In genomic region chr2:10079192-10079930, GRCh38 we compare ENCODE assay signal across 8 cellular contexts. TPM values are rescaled to one million over a fixed set of nuclear protein-coding genes. Genes with fewer than 3 reads are reported as not detected.
DNase-seq lines count a peak whose midpoint lies in the region; ATAC-seq and TF ChIP-seq lines count a peak whose summit lies in the region.

No MANE protein-coding gene starts in this region.

- H3K27me3 Mint-ChIP-seq in T-helper 1 cell treated with Interleukin-12 subunit alpha and Interleukin-12 subunit beta and Interleukin-4 antibody, amounts not matched to agents 30 μg/mL and 1 μg/mL, for 36 hours (ENCODE audit: low read depth) = peaks cover 83% of the 10 kb centered on the region
- peaks cover 16% of the 10 kb centered on the region for H3K27me3 Mint-ChIP-seq in endothelial cell (ENCODE audit: unreplicated experiment)

- peaks cover 96% of the 10 kb centered on the region for H3K27me3 ChIP-seq in transverse colon

- no peak for TF ChIP-seq CTCF in endothelial cell (IDR thresholded peaks at IDR 0.05; ENCODE audit: unreplicated experiment)
- TF ChIP-seq CTCF in transverse colon (IDR thresholded peaks at IDR 0.05) = peak in 1 of 5 experiments; percentile 4

- H3K9me3 ChIP-seq in mesodermal cell (ENCODE audit: control insufficient read depth, low read length) (no peaks in the 10 kb centered on the region), transverse colon (no peaks in the 10 kb centered on the region)

- H3K36me3 Mint-ChIP-seq in T-helper 1 cell treated with Interleukin-12 subunit alpha and Interleukin-12 subunit beta and Interleukin-4 antibody, amounts not matched to agents 30 μg/mL and 1 μg/mL, for 36 hours (ENCODE audit: low read depth) = peaks cover 1% of the 10 kb centered on the region
- H3K36me3 Mint-ChIP-seq in endothelial cell (ENCODE audit: low read depth, unreplicated experiment) = no peaks in the 10 kb centered on the region

- H3K4me3 ChIP-seq in mesodermal cell (ENCODE audit: extremely low read depth, insufficient read depth, low read length, poor library complexity, severe bottlenecking) (peak overlapping the region; percentile 39), transverse colon (peak overlapping the region; percentile 24 to 68 (median 50))

- H3K4me1 ChIP-seq in mesodermal cell (ENCODE audit: control insufficient read depth, insufficient read depth, low read length, poor library complexity, severe bottlenecking) (peaks cover 4% of the 10 kb centered on the region), transverse colon (peaks cover 5 to 25% (median 15%) of the 10 kb centered on the region in 4 donors)

- intact Hi-C loops in transverse colon (cut with DNase I; ENCODE audit: low total_unique reads) = loop anchor here (1.0 kb wide), 1 partner anchor 36 kb away; the partner anchor contains the start of gene KLF11

- H3K27ac ChIP-seq in mesodermal cell (ENCODE audit: low read depth, low read length, severe bottlenecking) = no peak overlapping the region
- H3K27ac ChIP-seq in transverse colon = peak overlapping the region; percentile 81 to 93 (median 86)

- no peak for TF ChIP-seq POLR2A in transverse colon (IDR thresholded peaks at IDR 0.05)

- in situ Hi-C loops in transverse colon (cut with MboI; ENCODE audit: low pct_ligation_motif_present in 1 of 4, low pct_unique_long_range_greater_than_20kb in 1 of 4, low sequenced_read_pairs in 3 of 4) = loop anchor here in 1 of 4 donors (25.0 kb wide), 1 partner anchor 583 kb away; no protein-coding TSS in a partner anchor

- ATAC-seq in HG02970 (IDR thresholded peaks at IDR 0.05; ENCODE audit: low FRiP score, unreplicated experiment) = peak; percentile 7

- WGBS in mesodermal cell (ENCODE audit: insufficient coverage in 2 of 2), 2 experiments = 3 to 7% methylated on average over 44 to 57 of the region's 67 CpGs
- WGBS in transverse colon (ENCODE audit: low coverage in 1 of 2), 2 donors = 5% methylated on average over 19 of the region's 67 CpGs; no CpG with 5 or more reads in 1 of the 2 donors

- H3K4me3 Mint-ChIP-seq in T-helper 1 cell treated with Interleukin-12 subunit alpha and Interleukin-12 subunit beta and Interleukin-4 antibody, amounts not matched to agents 30 μg/mL and 1 μg/mL, for 36 hours = peak overlapping the region; percentile 86
- peak overlapping the region; percentile 89 for H3K4me3 Mint-ChIP-seq in endothelial cell (ENCODE audit: unreplicated experiment)

- DNase-seq in T-helper 1 cell = no peak
- DNase-seq in SW480 (ENCODE audit: low spot score) = peak; percentile 32
- DNase-seq in endothelial cell (ENCODE audit: low spot score) = peak; percentile 53
- no peak for DNase-seq in transverse colon
- DNase-seq in mesenteric fat pad (ENCODE audit: low spot score) = no peak

- H3K4me1 Mint-ChIP-seq in T-helper 1 cell treated with Interleukin-12 subunit alpha and Interleukin-12 subunit beta and Interleukin-4 antibody, amounts not matched to agents 30 μg/mL and 1 μg/mL, for 36 hours (ENCODE audit: low read depth) = peaks cover 24% of the 10 kb centered on the region
- H3K4me1 Mint-ChIP-seq in endothelial cell (ENCODE audit: unreplicated experiment) = peaks cover 6% of the 10 kb centered on the region

- no peaks in the 10 kb centered on the region for H3K9me3 Mint-ChIP-seq in T-helper 1 cell treated with Interleukin-12 subunit alpha and Interleukin-12 subunit beta and Interleukin-4 antibody, amounts not matched to agents 30 μg/mL and 1 μg/mL, for 36 hours
- H3K9me3 Mint-ChIP-seq in endothelial cell (ENCODE audit: unreplicated experiment) = no peaks in the 10 kb centered on the region

- no peaks in the 10 kb centered on the region for H3K36me3 ChIP-seq in mesodermal cell (ENCODE audit: control insufficient read depth, insufficient read depth, low read length)
- no peaks in the 10 kb centered on the region for H3K36me3 ChIP-seq in transverse colon

- peak overlapping the region; percentile 42 for H3K27ac Mint-ChIP-seq in T-helper 1 cell treated with Interleukin-12 subunit alpha and Interleukin-12 subunit beta and Interleukin-4 antibody, amounts not matched to agents 30 μg/mL and 1 μg/mL, for 36 hours
- no peak overlapping the region for H3K27ac Mint-ChIP-seq in endothelial cell (ENCODE audit: unreplicated experiment)

- no peak for TF ChIP-seq EP300 in transverse colon (IDR thresholded peaks at IDR 0.05; ENCODE audit: low read depth)

RNA-seq across cellular contexts. Expression of gene CYS1, which starts 0.8 kb away (rescaled TPM):
- total RNA-seq in endothelial cell (ENCODE audit: unreplicated experiment) (7.3 TPM), transverse colon (1 to 10 TPM; 1.1 to 7.4 (median 2.0) TPM), mesenteric fat pad (0.80 TPM)
- 1.6 TPM for polyA plus RNA-seq in mesodermal cell (2013, experiment 1 of 2)
- polyA plus RNA-seq in mesodermal cell (2013, experiment 2 of 2) = 1.6 TPM

RNA-seq across cellular contexts. Expression of gene KLF11, which starts 36.0 kb away (rescaled TPM):
- total RNA-seq in endothelial cell (ENCODE audit: unreplicated experiment) (8.2 TPM), transverse colon (10 to 100 TPM in 2 of 4 donors, 1 to 10 TPM in 2; 6.6 to 17.0 (median 10.5) TPM), mesenteric fat pad (66.7 TPM)
- polyA plus RNA-seq in mesodermal cell (2013, experiment 1 of 2) = 18.2 TPM
- polyA plus RNA-seq in mesodermal cell (2013, experiment 2 of 2) = 15.7 TPM

RNA-seq across cellular contexts. Expression of gene RRM2, which starts 43.2 kb away (rescaled TPM):
- total RNA-seq in endothelial cell (ENCODE audit: unreplicated experiment) (18.7 TPM), transverse colon (10 to 100 TPM in 1 of 4 donors, 1 to 10 TPM in 2, not detected in 1; 4.0 to 12.9 (median 5.3) TPM), mesenteric fat pad (0.22 TPM)
- polyA plus RNA-seq in mesodermal cell (2013, experiment 1 of 2) = 102 TPM
- polyA plus RNA-seq in mesodermal cell (2013, experiment 2 of 2) = 101 TPM

Comparison
In these comparisons a context has a peak if more than half of its experiments do, and no peak if none do; other contexts are left out.
1. DNase-seq: peak in SW480 (single experiment) and endothelial cell (single experiment); none in T-helper 1 cell (0 of 5), transverse colon (single experiment) and mesenteric fat pad (single experiment).